In the genomic region with DNA sequence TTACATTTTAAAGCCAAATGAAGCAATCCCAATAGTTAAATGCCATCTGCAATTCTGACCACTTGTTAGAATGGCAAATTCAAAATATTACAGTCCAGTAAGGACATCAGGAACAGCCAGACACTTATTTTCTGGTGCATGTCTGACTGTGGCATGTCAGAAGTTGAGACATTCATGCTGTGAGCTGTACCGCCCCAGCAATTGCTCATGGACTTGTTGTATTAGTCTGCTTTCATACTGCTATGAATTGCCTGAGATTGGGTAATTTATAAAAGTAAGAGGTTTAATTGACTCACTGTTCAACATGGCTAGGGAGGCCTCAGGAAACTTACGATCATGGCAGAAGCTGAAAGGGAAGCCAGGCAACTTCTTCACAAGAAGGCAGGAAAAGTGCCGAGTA, we compare ENCODE assay signal across 21 cellular contexts. TPM values are rescaled to one million over a fixed set of nuclear protein-coding genes. Genes with fewer than 3 reads are reported as not detected.
A peak's percentile ranks its signal among the peaks of the same experiment; 100 is the strongest.
DNase-seq lines count a peak whose midpoint lies in the region; ATAC-seq, FAIRE-seq and TF ChIP-seq lines count a peak whose summit lies in the region.
"Had no signal": no experiment of that assay in that cellular context is flagged by ENCODE, and none has a peak within 500 bp of the region (broad histone marks: within the 10 kb centered on the region; RNA-seq: fewer than 3 reads in every experiment).

No MANE protein-coding gene starts in this region.

- no peak overlapping the region for H2BK15ac ChIP-seq in H1 (ENCODE audit: low read length)

- no peak overlapping the region for H2BK120ac ChIP-seq in H1 (replicated peaks; ENCODE audit: low read depth, low read length)

- no peaks in the 10 kb centered on the region for H3K23me2 ChIP-seq in H1 (ENCODE audit: low read depth, low read length)

- no TSS peak for BruUV-seq in OCI-LY7 (replicated peaks; lab: Mats Ljungman, UMichigan)

- no peaks in the 10 kb centered on the region for H3K36me3 ChIP-seq in H1 (ENCODE audit: control insufficient read depth in 2 of 4, insufficient read depth in 4 of 4, low read length in 3 of 4)
- H3K36me3 ChIP-seq in OCI-LY7 (ENCODE audit: insufficient read depth, low read length): no peaks in the 10 kb centered on the region
- H3K36me3 ChIP-seq: neutrophil, WERI-Rb-1 had no signal

- no peak overlapping the region for H3K23ac ChIP-seq in H1 (ENCODE audit: insufficient read length)

- H3K9me2 ChIP-seq in OCI-LY7 (ENCODE audit: insufficient read depth, low read length): no peaks in the 10 kb centered on the region
- H3K9me2 ChIP-seq: SK-N-SH had no signal

- H2AFZ ChIP-seq in H1 (ENCODE audit: low read length) (no peak overlapping the region), OCI-LY7 (ENCODE audit: low read length) (no peak overlapping the region)

- no peak overlapping the region for H2BK5ac ChIP-seq in H1 (ENCODE audit: low read depth, low read length)

- H3K4me3 ChIP-seq in H1 (ENCODE audit: extremely low read depth in 1 of 4, insufficient read depth in 2 of 4, low read depth in 3 of 4, low read length in 4 of 4) (no peak overlapping the region), OCI-LY7 (ENCODE audit: low read depth, low read length, poor library complexity, severe bottlenecking) (no peak overlapping the region)
- H3K4me3 ChIP-seq: A549, dorsolateral prefrontal cortex had no signal

- H2BK20ac ChIP-seq in H1 (ENCODE audit: low read length): no peak overlapping the region

- no peak overlapping the region; a peak in 1 of 4 replicates for H3K4me2 ChIP-seq in H1 (ENCODE audit: insufficient read depth in 1 of 2, low read depth in 2 of 2, low read length in 2 of 2)
- H3K4me2 ChIP-seq in OCI-LY7 (ENCODE audit: low read length): no peak overlapping the region
- H3K4me2 ChIP-seq: A549, SK-N-SH had no signal

- no peak for TF ChIP-seq RAD21 in H1 (IDR thresholded peaks at IDR 0.05 in 1 of 2, conservative IDR thresholded peaks at IDR 0.05 in 1 of 2; ENCODE audit: low read depth in 2 of 2, low read length in 2 of 2)

- H3K56ac ChIP-seq in H1 (replicated peaks; ENCODE audit: insufficient read length, low read depth, low read length): no peak overlapping the region

- no peak overlapping the region for H3K27ac ChIP-seq in H1 (ENCODE audit: low read depth, low read length)
- H3K27ac ChIP-seq in OCI-LY7 (ENCODE audit: low read depth, low read length, poor library complexity, severe bottlenecking): no peak overlapping the region
- H3K27ac ChIP-seq: A549, C4-2B, dorsolateral prefrontal cortex, neutrophil, WERI-Rb-1 had no signal

- H4K91ac ChIP-seq in H1 (replicated peaks; ENCODE audit: insufficient read length, low read length): peak overlapping the region; percentile 49

- DNase-seq in AG08395 (ENCODE audit: low spot score) (peak; percentile 31), LHCN-M2 (ENCODE audit: low read depth) (peak; percentile 39), H1 (ENCODE audit: low read depth in 1 of 2, low spot score in 2 of 2) (no peak), iris pigment epithelial cell (ENCODE audit: low read depth) (peak; percentile 82), OCI-LY7 (ENCODE audit: low spot score) (no peak)
- DNase-seq: activated CD4-positive, alpha-beta memory T cell treated with anti-CD3 and anti-CD28 coated beads for 36 hours; activated effector memory CD4-positive, alpha-beta T cell treated with Interleukin-2 at 50 U/mL for 16 hours; Calu3; dorsolateral prefrontal cortex; NCI-H1417; SK-N-SH; T-helper 2 cell; trophoblast cell; WERI-Rb-1 had no signal

- H3K4me1 ChIP-seq in H1 (replicated peaks in 1 of 4; ENCODE audit: control insufficient read depth in 3 of 4, insufficient read depth in 4 of 4, low read length in 3 of 4): peaks cover 0 to 11% (median 6%) of the 10 kb centered on the region in 4 experiments; a peak in 4 of 7 replicates
- no peaks in the 10 kb centered on the region for H3K4me1 ChIP-seq in OCI-LY7 (ENCODE audit: insufficient read depth, low read length, poor library complexity, severe bottlenecking)
- H3K4me1 ChIP-seq: A549 had no signal

- H3K79me1 ChIP-seq in H1 (ENCODE audit: low read depth, low read length): peaks cover 2% of the 10 kb centered on the region; the same call in 1 of the 2 replicates

- ATAC-seq in GM18505 (IDR thresholded peaks at IDR 0.05; ENCODE audit: unreplicated experiment): no peak
- ATAC-seq in HG03439 (IDR thresholded peaks at IDR 0.05; ENCODE audit: unreplicated experiment): no peak
- no peak for ATAC-seq in HG02623 (IDR thresholded peaks at IDR 0.05; ENCODE audit: unreplicated experiment)
- ATAC-seq: A549 had no signal

- intact Hi-C loops in OCI-LY7 (cut with micrococcal nuclease; ENCODE audit: unreplicated experiment): no loop called here

- 87% methylated on average over 3 of the region's 3 CpGs; no CpG with 5 or more reads in 1 of the 2 experiments for WGBS in H1 (ENCODE audit: extremely low coverage in 1 of 2, insufficient coverage in 1 of 2, insufficient read length in 1 of 2, insufficient replicate concordance in 2 of 2, low coverage in 1 of 2, low lambda C conversion rate in 2 of 2, missing lambda C conversion rate in 1 of 2), 2 experiments

- no peak overlapping the region for H3K9ac ChIP-seq in H1 (replicated peaks in 1 of 4; ENCODE audit: extremely low read depth in 1 of 4, low read depth in 3 of 4, low read length in 3 of 4)
- H3K9ac ChIP-seq: SK-N-SH had no signal

- no peak overlapping the region for H2AK5ac ChIP-seq in H1 (ENCODE audit: low read depth, low read length)

- H4K20me1 ChIP-seq in H1 (replicated peaks in 1 of 2; ENCODE audit: control insufficient read depth in 1 of 2, insufficient read depth in 2 of 2, low read length in 2 of 2) (no peaks in the 10 kb centered on the region), OCI-LY7 (ENCODE audit: insufficient read depth, low read length) (no peaks in the 10 kb centered on the region)

- H3K79me2 ChIP-seq in H1 (ENCODE audit: control insufficient read depth in 1 of 2, insufficient read depth in 2 of 2, low read length in 2 of 2) (no peaks in the 10 kb centered on the region), OCI-LY7 (ENCODE audit: insufficient read depth, low read depth, low read length) (no peaks in the 10 kb centered on the region)

- no peaks in the 10 kb centered on the region for H3K9me3 ChIP-seq in H1 (ENCODE audit: insufficient read depth in 2 of 2, low read depth in 1 of 2, low read length in 1 of 2)
- H3K9me3 ChIP-seq in OCI-LY7 (ENCODE audit: low read length): no peaks in the 10 kb centered on the region
- H3K9me3 ChIP-seq: A549, neutrophil, SK-N-SH had no signal

- TF ChIP-seq POLR2A in H1 (IDR thresholded peaks at IDR 0.05; ENCODE audit: control extremely low read depth in 1 of 2, low read depth in 2 of 2, low read length in 2 of 2): no peak
- no peak for TF ChIP-seq POLR2A in GM18505 (IDR thresholded peaks at IDR 0.05; ENCODE audit: borderline replicate concordance, extremely low read depth, insufficient read depth, insufficient read length)

- no peak overlapping the region for H4K5ac ChIP-seq in H1 (ENCODE audit: insufficient read length, low read depth, low read length)

- H3K4ac ChIP-seq in H1 (replicated peaks; ENCODE audit: insufficient read length, low read depth, low read length): no peak overlapping the region

- POLR2A ChIA-PET in H1 (lab: Charles Lee; ENCODE audit: partially characterized antibody) (no interaction called here), OCI-LY7 (lab: Charles Lee) (no interaction called here)

- H2BK12ac ChIP-seq in H1 (ENCODE audit: low read depth, low read length): no peak overlapping the region

- CTCF ChIA-PET in H1 (lab: Charles Lee; ENCODE audit: partially characterized antibody) (no interaction called here), OCI-LY7 (lab: Charles Lee; ENCODE audit: unreplicated experiment) (no interaction called here)

- TF ChIP-seq EP300 in H1 (IDR thresholded peaks at IDR 0.05; ENCODE audit: borderline replicate concordance in 1 of 2, low read depth in 2 of 2, low read length in 2 of 2): no peak

- no peak overlapping the region for H4K8ac ChIP-seq in H1 (ENCODE audit: extremely low read depth, insufficient read depth, low read length)

- TF ChIP-seq CTCF in H1 (IDR thresholded peaks at IDR 0.05; ENCODE audit: control extremely low read depth in 1 of 3, insufficient read depth in 1 of 3, low read depth in 1 of 3, low read length in 3 of 3) (no peak), OCI-LY7 (conservative IDR thresholded peaks at IDR 0.05; ENCODE audit: low read length) (no peak)

- H3K18ac ChIP-seq in H1 (ENCODE audit: extremely low read depth, low read length): no peak overlapping the region

- FAIRE-seq in H1 (lab: Jason Lieb, UNC): no peak
- FAIRE-seq: A549, endothelial cell of umbilical vein had no signal

- H3K27me3 ChIP-seq in H1 (replicated peaks in 1 of 4; ENCODE audit: control insufficient read depth in 3 of 4, extremely low read depth in 1 of 4, insufficient read depth in 3 of 4, low read length in 3 of 4): no peaks in the 10 kb centered on the region
- H3K27me3 ChIP-seq: dorsolateral prefrontal cortex, neutrophil had no signal

- no peak overlapping the region for H3K14ac ChIP-seq in H1 (ENCODE audit: insufficient read length)

TF ChIP-seq in H1, 55 proteins besides CTCF, POLR2A, EP300 and RAD21 (continues in another document):
- TF ChIP-seq, protein P1, sequence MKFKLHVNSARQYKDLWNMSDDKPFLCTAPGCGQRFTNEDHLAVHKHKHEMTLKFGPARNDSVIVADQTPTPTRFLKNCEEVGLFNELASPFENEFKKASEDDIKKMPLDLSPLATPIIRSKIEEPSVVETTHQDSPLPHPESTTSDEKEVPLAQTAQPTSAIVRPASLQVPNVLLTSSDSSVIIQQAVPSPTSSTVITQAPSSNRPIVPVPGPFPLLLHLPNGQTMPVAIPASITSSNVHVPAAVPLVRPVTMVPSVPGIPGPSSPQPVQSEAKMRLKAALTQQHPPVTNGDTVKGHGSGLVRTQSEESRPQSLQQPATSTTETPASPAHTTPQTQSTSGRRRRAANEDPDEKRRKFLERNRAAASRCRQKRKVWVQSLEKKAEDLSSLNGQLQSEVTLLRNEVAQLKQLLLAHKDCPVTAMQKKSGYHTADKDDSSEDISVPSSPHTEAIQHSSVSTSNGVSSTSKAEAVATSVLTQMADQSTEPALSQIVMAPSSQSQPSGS (IDR thresholded peaks at IDR 0.05; ENCODE audit: low read length): no peak
- no peak for TF ChIP-seq SIX5 (IDR thresholded peaks at IDR 0.05; ENCODE audit: low read depth, low read length)
- no peak for TF ChIP-seq KDM1A (IDR thresholded peaks at IDR 0.05; ENCODE audit: borderline replicate concordance, low read length)

RNA-seq across cellular contexts. Expression of a gene that starts 19.1 kb away (rescaled TPM):
- total RNA-seq in LHCN-M2 (2014; rRNA removed) (47.1 and 49.4 TPM in 2 replicates), OCI-LY7 (2022) (not detected in 2 replicates)
- 98.2 TPM for polyA plus RNA-seq in LHCN-M2 (2012)
- 52.1 and 54.5 TPM in 2 replicates for total RNA-seq in H1 (2021; fragmentation: NEBNext Ultra II Directional; extraction: Animal tissue kit (Norgen Biotek cat#: 25700))
- 12.4 and 22.8 TPM in 2 replicates for polyA plus RNA-seq in H1 (2011; rRNA removed)
- 19.3 TPM for polyA plus RNA-seq in H1 (2011; cell fraction: cytosol; rRNA removed)
- 10.9 TPM for polyA plus RNA-seq in H1 (2011; cell fraction: nucleus; rRNA removed)
- 20.3 to 27.9 TPM (median 25.9 TPM) in 4 replicates for polyA plus RNA-seq in H1 (2012, experiment 1 of 2)
- 4.0 TPM for polyA plus RNA-seq in H1 (2012, experiment 2 of 2)
- 30.3 TPM for polyA plus RNA-seq in H1 (2013, experiment 1 of 2)
- polyA plus RNA-seq in H1 (2013, experiment 2 of 2): 32.1 TPM
- polyA minus RNA-seq in H1 (2011; rRNA and poly(A)+ RNA removed): 26.1 and 42.3 TPM in 2 replicates
- polyA minus RNA-seq in H1 (2011; cell fraction: cytosol; rRNA and poly(A)+ RNA removed): 13.8 TPM
- polyA minus RNA-seq in H1 (2011; cell fraction: nucleus; rRNA and poly(A)+ RNA removed): 9.9 TPM
- total RNA-seq in OCI-LY7 (2014; rRNA removed; shearing (Covaris generic)): not detected in 2 replicates
- total RNA-seq: activated CD4-positive, alpha-beta memory T cell treated with anti-CD3 and anti-CD28 coated beads for 36 hours had no signal

Comparison
In these comparisons a context has a peak if more than half of its experiments do, and no peak if none do; other contexts are left out.
1. DNase-seq: peak in AG08395 (single experiment), LHCN-M2 (single experiment) and iris pigment epithelial cell (single experiment); none in H1 (0 of 2) and OCI-LY7 (single experiment).
2. RNA of a gene that starts 19.1 kb away (total RNA-seq): 52.1 to 54.5 TPM in H1 and 47.1 to 49.4 TPM in LHCN-M2; not detected in OCI-LY7; every median in the first group is over 10 times any median in the second.